ENCODE assay signal across 9 cellular contexts in the genomic region with DNA sequence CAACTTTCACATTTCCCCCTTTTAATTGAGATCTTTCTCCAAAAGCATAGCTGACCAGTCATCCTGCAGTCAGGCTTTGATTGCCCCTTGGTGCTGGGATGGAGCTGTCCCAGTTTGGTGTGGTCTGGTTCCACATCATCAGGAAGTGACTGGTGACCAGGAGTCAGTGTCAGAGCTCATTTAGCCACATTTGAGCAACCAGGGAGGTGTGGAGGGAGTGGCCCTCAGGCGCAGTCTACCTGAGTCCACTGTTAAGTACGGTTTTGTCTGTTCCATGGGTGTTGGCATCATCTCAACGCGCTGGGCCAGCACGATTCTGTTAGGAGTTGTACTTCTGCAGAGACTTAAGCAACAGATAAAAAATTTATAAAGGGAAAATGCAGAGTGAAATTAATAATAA.
"Had no signal": no experiment of that assay in that cellular context is flagged by ENCODE, and none has a peak within 500 bp of the region (broad histone marks: within the 10 kb centered on the region; RNA-seq: fewer than 3 reads in every experiment).

No MANE protein-coding gene starts in this region.

- DNase-seq: activated T-cell treated with anti-CD3 and anti-CD28 coated beads for 4 hours; activated T-cell treated with anti-CD3 and anti-CD28 coated beads, Interleukin-2, amount 50 U/mL, for 4 hours; NCI-H1105; NCI-H1417 treated with DMSO at 0.1 percent for 48 hours; NCI-H524 treated with DMSO at 0.1 percent for 48 hours; NCI-H748 treated with DMSO at 0.1 percent for 48 hours; NK-92 treated with Interleukin-12 subunit alpha and Interleukin-12 subunit beta, amount 100 ng/mL, for 24 hours; SIG-M5; T-helper 17 cell had no signal
